ENCODE assay signal across 18 cellular contexts in genomic region chr3:13403213-13403817, GRCh38.
"Had no signal": no experiment of that assay in that cellular context is flagged by ENCODE, and none has a peak within 500 bp of the region (broad histone marks: within the 10 kb centered on the region; RNA-seq: fewer than 3 reads in every experiment).

No MANE protein-coding gene starts in this region.

- H3K27me3 Mint-ChIP-seq: activated CD4-positive, alpha-beta T cell treated with anti-CD3 and anti-CD28 coated beads for 36 hours; activated naive CD4-positive, alpha-beta T cell treated with anti-CD3 and anti-CD28 coated beads, Interleukin-2, amount 50 U/mL, for 24 hours; brain had no signal

- H3K4me1 Mint-ChIP-seq: nephron had no signal

- H3K27ac ChIP-seq: dorsolateral prefrontal cortex, heart left ventricle, sigmoid colon, upper lobe of right lung had no signal

- H3K27me3 ChIP-seq: dorsolateral prefrontal cortex, heart left ventricle, sigmoid colon, upper lobe of right lung had no signal

- H3K27ac Mint-ChIP-seq: activated CD4-positive, alpha-beta T cell treated with anti-CD3 and anti-CD28 coated beads for 36 hours; nephron had no signal

- FAIRE-seq: frontal cortex, islet of Langerhans had no signal

- H3K4me1 ChIP-seq: heart left ventricle, sigmoid colon, upper lobe of right lung had no signal

- DNase-seq: activated CD4-positive, alpha-beta T cell treated with anti-CD3 and anti-CD28 coated beads for 36 hours; activated effector memory CD4-positive, alpha-beta T cell treated with Interleukin-2 at 50 U/mL for 16 hours; amygdala; cerebellar nuclear complex; dorsolateral prefrontal cortex; heart left ventricle; mammary epithelial cell; mucosa of descending colon; sigmoid colon; stimulated activated CD4-positive, alpha-beta T cell treated with anti-CD3 and anti-CD28 coated beads, Interleukin-2, amount 100 ng/mL, for 24 hours; stimulated activated naive CD4-positive, alpha-beta T cell treated with Interleukin-2 at 50 U/mL for 16 hours; upper lobe of right lung had no signal

- H3K9me3 Mint-ChIP-seq: activated naive CD4-positive, alpha-beta T cell treated with anti-CD3 and anti-CD28 coated beads, Interleukin-2, amount 50 U/mL, for 24 hours had no signal

- H3K4me3 ChIP-seq: dorsolateral prefrontal cortex, heart left ventricle, mucosa of descending colon, sigmoid colon, upper lobe of right lung had no signal

- H3K36me3 ChIP-seq: sigmoid colon, upper lobe of right lung had no signal

- ATAC-seq: activated CD4-positive, alpha-beta T cell treated with anti-CD3 and anti-CD28 coated beads for 36 hours; heart left ventricle; mucosa of descending colon; upper lobe of right lung had no signal

- H3K4me3 Mint-ChIP-seq: activated CD4-positive, alpha-beta T cell treated with anti-CD3 and anti-CD28 coated beads for 36 hours; activated naive CD4-positive, alpha-beta T cell treated with anti-CD3 and anti-CD28 coated beads, Interleukin-2, amount 50 U/mL, for 24 hours; brain; nephron; T-helper 2 cell treated with Interferon-gamma antibody and Interleukin-4, amounts not matched to agents 5 μg/mL and 100 μg/mL, for 36 hours had no signal
